In genomic region chr11:134246678-134247077, GRCh38 we compare ENCODE assay signal across 1 cellular context.
TF ChIP-seq lines count a peak whose summit lies in the region.

No MANE protein-coding gene starts in this region.

TF ChIP-seq in HepG2, 621 proteins besides CTCF, POLR2A, EP300 and RAD21:
- no peak for TF ChIP-seq ZUFSP (CRISPR knock-in tag; IDR thresholded peaks at IDR 0.05; ENCODE audit: borderline replicate concordance)
- TF ChIP-seq TBL1XR1 (IDR thresholded peaks at IDR 0.05; ENCODE audit: borderline replicate concordance, low read length, partially characterized antibody), result no peak
- TF ChIP-seq ZNF576 (CRISPR knock-in tag; IDR thresholded peaks at IDR 0.05), result no peak
- peak; percentile 34 for TF ChIP-seq RBM22 (optimal IDR thresholded peaks at IDR 0.05; ENCODE audit: low read length)
- TF ChIP-seq PHB2 (IDR thresholded peaks at IDR 0.05; ENCODE audit: partially characterized antibody), result no peak
